ENCODE assay signal across 23 cellular contexts in genomic region chr5:139998837-139999236, GRCh38.
"Had no signal": no experiment of that assay in that cellular context is flagged by ENCODE, and none has a peak within 500 bp of the region (broad histone marks: within the 10 kb centered on the region; RNA-seq: fewer than 3 reads in every experiment).

No MANE protein-coding gene starts in this region.

- DNase-seq: activated CD4-positive, alpha-beta T cell treated with anti-CD3 and anti-CD28 coated beads for 48 hours; activated CD4-positive, alpha-beta T cell treated with anti-CD3 and anti-CD28 coated beads, Interleukin-2, amount 50 U/mL, for 4 hours; activated CD4-positive, CD25-positive, alpha-beta regulatory T cell treated with anti-CD3 and anti-CD28 coated beads, Interleukin-2, amount 50 U/mL, for 72 hours; activated CD8-positive, alpha-beta memory T cell treated with anti-CD3 and anti-CD28 coated beads, Interleukin-2, amount 10 ng/mL, durations not matched to agents 7 days and 5 days; activated CD8-positive, alpha-beta T cell treated with anti-CD3 and anti-CD28 coated beads, Interleukin-2, amount 10 ng/mL, durations not matched to agents 7 days and 5 days; activated effector memory CD4-positive, alpha-beta T cell treated with Interleukin-2 at 50 U/mL for 16 hours; activated naive CD4-positive, alpha-beta T cell; activated T-cell treated with anti-CD3 and anti-CD28 coated beads, Interleukin-2, amount 50 U/mL, for 24 hours; aorta; caudate nucleus; colonic mucosa; MG63; MV-4-11; NCI-H1105; NCI-H1436; NCI-H1694 treated with DMSO at 0.1 percent for 48 hours; NCI-H2029 treated with DMSO at 0.1 percent for 48 hours; NCI-H524; SIG-M5; T-helper 17 cell; T-helper 9 cell had no signal

- H3K4me3 ChIP-seq: breast epithelium, colonic mucosa, MG63 had no signal

- ATAC-seq: activated CD8-positive, alpha-beta memory T cell treated with anti-CD3 and anti-CD28 coated beads, Interleukin-2, amount 10 ng/mL, durations not matched to agents 7 days and 5 days; activated CD8-positive, alpha-beta T cell treated with anti-CD3 and anti-CD28 coated beads, Interleukin-2, amount 10 ng/mL, durations not matched to agents 7 days and 5 days; T-helper 17 cell; WTC11 had no signal
